28 cellular contexts compared by ENCODE assay signal in the genomic region with DNA sequence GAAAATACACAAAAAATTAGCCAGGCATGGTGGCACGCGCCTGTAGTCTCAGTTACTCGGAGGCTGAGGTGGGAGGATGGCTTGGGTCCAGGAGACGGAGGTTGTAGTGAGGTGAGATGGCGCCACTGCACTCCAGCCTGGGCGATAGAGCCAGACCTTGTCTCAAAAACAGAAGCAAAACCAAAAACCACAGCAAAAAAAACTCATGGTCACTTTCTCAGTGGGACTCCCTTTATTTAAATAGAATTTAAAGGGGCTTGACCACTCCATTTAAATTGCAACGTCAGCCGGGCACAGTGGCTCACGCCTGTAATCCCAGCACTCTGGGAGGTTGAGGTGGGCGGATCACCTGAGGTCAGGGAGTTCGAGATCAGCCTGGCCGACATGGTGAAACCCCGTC.
"Had no signal": no experiment of that assay in that cellular context is flagged by ENCODE, and none has a peak within 500 bp of the region (broad histone marks: within the 10 kb centered on the region; RNA-seq: fewer than 3 reads in every experiment).

No MANE protein-coding gene starts in this region.

- H3K27me3 ChIP-seq: brain microvascular endothelial cell, cardiac muscle cell had no signal

- ATAC-seq: activated CD8-positive, alpha-beta memory T cell treated with anti-CD3 and anti-CD28 coated beads, Interleukin-2, amount 10 ng/mL, durations not matched to agents 7 days and 5 days; activated naive CD4-positive, alpha-beta T cell treated with anti-CD3 and anti-CD28 coated beads, Interleukin-2, amount 50 U/mL, for 72 hours; activated naive CD8-positive, alpha-beta T cell treated with anti-CD3 and anti-CD28 coated beads, Interleukin-2, amount 50 U/mL, for 24 hours had no signal

- H3K36me3 Mint-ChIP-seq: activated CD8-positive, alpha-beta memory T cell treated with anti-CD3 and anti-CD28 coated beads, Interleukin-2, amount 10 ng/mL, durations not matched to agents 7 days and 5 days had no signal

- FAIRE-seq: colon, TTC549 had no signal

- DNase-seq: activated B cell treated with CpG ODN at 0.5 μM for 24 hours; activated CD4-positive, alpha-beta T cell treated with anti-CD3 and anti-CD28 coated beads for 1 hour; activated CD4-positive, alpha-beta T cell treated with anti-CD3 and anti-CD28 coated beads, Interleukin-2, amount 10 ng/mL, durations not matched to agents 24 days and 14 days; activated CD4-positive, alpha-beta T cell treated with anti-CD3 and anti-CD28 coated beads, Interleukin-2, amount 50 U/mL, for 48 hours; activated CD8-positive, alpha-beta memory T cell treated with anti-CD3 and anti-CD28 coated beads, Interleukin-2, amount 10 ng/mL, durations not matched to agents 7 days and 5 days; activated effector memory CD4-positive, alpha-beta T cell treated with Interleukin-2 at 50 U/mL for 16 hours; activated naive CD4-positive, alpha-beta T cell; activated naive CD8-positive, alpha-beta T cell treated with anti-CD3 and anti-CD28 coated beads, Interleukin-2, amount 50 U/mL, for 24 hours; activated T-cell treated with anti-CD3 and anti-CD28 coated beads, Interleukin-2, amount 50 U/mL, for 24 hours; amygdala; brain microvascular endothelial cell; NCI-H1092 treated with DMSO at 0.1 percent for 48 hours; NCI-H1417 treated with DMSO at 0.1 percent for 48 hours; NCI-H1694; NCI-H2029; NCI-H2107; NCI-H2171 treated with DMSO at 0.1 percent for 48 hours; NCI-H226; NCI-H526; NCI-H774; SIG-M5; T-helper 2 cell; T1000 had no signal

- H3K4me3 ChIP-seq: cardiac muscle cell had no signal

- H3K9me3 Mint-ChIP-seq: activated B cell treated with CpG ODN at 0.5 μM for 24 hours; activated CD4-positive, alpha-beta T cell treated with anti-CD3 and anti-CD28 coated beads, Interleukin-2, amount 10 ng/mL, durations not matched to agents 24 days and 14 days; activated naive CD4-positive, alpha-beta T cell treated with anti-CD3 and anti-CD28 coated beads, Interleukin-2, amount 50 U/mL, for 72 hours; activated naive CD8-positive, alpha-beta T cell treated with anti-CD3 and anti-CD28 coated beads, Interleukin-2, amount 50 U/mL, for 24 hours; activated T-cell treated with anti-CD3 and anti-CD28 coated beads, Interleukin-2, amount 50 U/mL, for 24 hours; activated T-helper 1 cell treated with anti-CD3 and anti-CD28 coated beads, Interleukin-12 subunit alpha, Interleukin-12 subunit beta, Interleukin-2, Interleukin-4 antibody, amounts not matched to agents 30 ng/mL and 10 ng/mL and 1 ng/mL, durations not matched to agents 14 hours and 24 hours and 36 hours had no signal

- H3K36me3 ChIP-seq: cardiac muscle cell had no signal

- H3K27ac Mint-ChIP-seq: activated CD4-positive, alpha-beta T cell treated with anti-CD3 and anti-CD28 coated beads, Interleukin-2, amount 10 ng/mL, durations not matched to agents 24 days and 14 days; activated CD8-positive, alpha-beta memory T cell treated with anti-CD3 and anti-CD28 coated beads, Interleukin-2, amount 10 ng/mL, durations not matched to agents 7 days and 5 days; activated naive CD4-positive, alpha-beta T cell treated with anti-CD3 and anti-CD28 coated beads, Interleukin-2, amount 50 U/mL, for 72 hours; activated naive CD8-positive, alpha-beta T cell treated with anti-CD3 and anti-CD28 coated beads, Interleukin-2, amount 50 U/mL, for 24 hours; activated T-cell treated with anti-CD3 and anti-CD28 coated beads, Interleukin-2, amount 50 U/mL, for 24 hours; activated T-helper 1 cell treated with anti-CD3 and anti-CD28 coated beads, Interleukin-12 subunit alpha, Interleukin-12 subunit beta, Interleukin-2, Interleukin-4 antibody, amounts not matched to agents 30 ng/mL and 10 ng/mL and 1 ng/mL, durations not matched to agents 14 hours and 24 hours and 36 hours had no signal

- H3K27ac ChIP-seq: brain microvascular endothelial cell, cardiac muscle cell had no signal

- H3K4me3 Mint-ChIP-seq: activated B cell treated with CpG ODN at 0.5 μM for 24 hours; activated CD4-positive, alpha-beta T cell treated with anti-CD3 and anti-CD28 coated beads, Interleukin-2, amount 10 ng/mL, durations not matched to agents 24 days and 14 days; activated CD8-positive, alpha-beta memory T cell treated with anti-CD3 and anti-CD28 coated beads, Interleukin-2, amount 10 ng/mL, durations not matched to agents 7 days and 5 days; activated naive CD8-positive, alpha-beta T cell treated with anti-CD3 and anti-CD28 coated beads, Interleukin-2, amount 50 U/mL, for 24 hours; activated T-cell treated with anti-CD3 and anti-CD28 coated beads, Interleukin-2, amount 50 U/mL, for 24 hours; activated T-helper 1 cell treated with anti-CD3 and anti-CD28 coated beads, Interleukin-12 subunit alpha, Interleukin-12 subunit beta, Interleukin-2, Interleukin-4 antibody, amounts not matched to agents 30 ng/mL and 10 ng/mL and 1 ng/mL, durations not matched to agents 14 hours and 24 hours and 36 hours had no signal

- H3K27me3 Mint-ChIP-seq: activated B cell treated with CpG ODN at 0.5 μM for 24 hours; activated naive CD8-positive, alpha-beta T cell treated with anti-CD3 and anti-CD28 coated beads, Interleukin-2, amount 50 U/mL, for 24 hours; activated T-cell treated with anti-CD3 and anti-CD28 coated beads, Interleukin-2, amount 50 U/mL, for 24 hours had no signal
